In the genomic region with DNA sequence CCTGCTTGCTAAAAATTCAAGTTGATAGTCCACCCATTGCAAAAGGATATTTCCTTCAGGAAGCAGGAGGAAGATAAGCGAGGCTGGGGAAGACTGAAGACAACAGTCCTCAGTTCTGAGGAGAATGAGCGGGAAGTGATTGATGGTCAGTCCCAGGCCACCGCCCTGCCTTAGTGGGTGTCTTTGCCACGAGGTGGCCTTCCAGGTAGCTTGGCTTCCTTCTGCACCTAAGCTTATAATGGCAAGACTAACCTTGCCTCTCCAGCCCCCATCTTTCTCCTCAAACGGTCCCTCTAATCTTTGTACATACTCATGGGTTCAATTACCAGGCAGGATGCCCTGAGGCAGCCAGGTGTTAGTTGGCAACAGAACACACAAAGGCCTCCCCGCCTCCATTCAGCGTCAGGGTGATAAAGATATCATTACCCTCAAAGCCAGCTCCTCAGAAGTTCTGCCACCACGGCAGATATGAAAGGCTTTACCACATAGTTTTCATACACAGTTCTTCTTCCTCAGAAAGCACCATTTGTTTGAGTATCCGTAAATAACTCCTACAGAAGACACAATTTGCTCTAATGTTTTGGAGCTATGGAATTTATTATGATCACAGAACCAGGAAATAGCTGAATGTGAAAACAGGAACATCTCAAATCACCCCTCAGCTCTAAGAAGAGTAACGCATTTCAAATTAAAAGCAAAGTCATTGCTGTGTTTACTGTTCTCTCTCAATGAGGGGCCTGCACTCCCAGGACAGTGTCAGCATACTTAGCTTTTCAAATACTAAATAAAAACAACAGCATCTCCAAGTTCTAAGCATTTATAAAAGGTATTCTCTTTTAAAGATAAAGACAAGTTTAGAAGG, we compare ENCODE assay signal across 10 cellular contexts.
DNase-seq lines count a peak whose midpoint lies in the region; ATAC-seq, FAIRE-seq and TF ChIP-seq lines count a peak whose summit lies in the region.
"Had no signal": no experiment of that assay in that cellular context is flagged by ENCODE, and none has a peak within 500 bp of the region (broad histone marks: within the 10 kb centered on the region; RNA-seq: fewer than 3 reads in every experiment).

No MANE protein-coding gene starts in this region.

- H3K4me3 ChIP-seq in PC-9, result no peak overlapping the region
- H3K4me3 ChIP-seq: thoracic aorta had no signal

- no peaks in the 10 kb centered on the region for H3K36me3 ChIP-seq in PC-9 (ENCODE audit: low read depth)
- H3K36me3 ChIP-seq: thoracic aorta had no signal

- no peaks in the 10 kb centered on the region for H4K20me1 ChIP-seq in PC-9 (ENCODE audit: insufficient read depth)

- peak; percentile 33 for ATAC-seq in HG03558 (IDR thresholded peaks at IDR 0.05; ENCODE audit: extremely low read depth, unreplicated experiment)
- peak; percentile 60 for ATAC-seq in activated T-helper 17 cell treated with anti-CD3 and anti-CD28 coated beads, Interleukin-2, amount 50 U/mL, for 72 hours (replicated peaks)

- CTCF ChIA-PET in PC-9 (lab: Charles Lee), result interaction anchor here (0.7 to 0.8 kb wide), 2 partner anchors 139 to 247 kb away, joined by 3 to 4 read pairs; no protein-coding TSS in a partner anchor

- no peaks in the 10 kb centered on the region for H3K9me2 ChIP-seq in PC-9 (ENCODE audit: insufficient read depth)

- H3K27me3 Mint-ChIP-seq in activated T-helper 17 cell treated with anti-CD3 and anti-CD28 coated beads, Interleukin-2, amount 50 U/mL, for 72 hours, result no peaks in the 10 kb centered on the region

- no TSS peak for BruUV-seq in PC-9 (replicated peaks; lab: Mats Ljungman, UMichigan)

- peaks cover 53% of the 10 kb centered on the region for H3K4me1 Mint-ChIP-seq in activated T-helper 17 cell treated with anti-CD3 and anti-CD28 coated beads, Interleukin-2, amount 50 U/mL, for 72 hours

- intact Hi-C loops in PC-9 (cut with micrococcal nuclease; ENCODE audit: unreplicated experiment), result loop anchor here (1.0 to 10.0 kb wide), 5 partner anchors 180 to 573 kb away; a partner anchor contains a TSS

- H3K9me3 Mint-ChIP-seq in activated T-helper 17 cell treated with anti-CD3 and anti-CD28 coated beads, Interleukin-2, amount 50 U/mL, for 72 hours, result no peaks in the 10 kb centered on the region

- H3K27ac Mint-ChIP-seq in activated T-helper 17 cell treated with anti-CD3 and anti-CD28 coated beads, Interleukin-2, amount 50 U/mL, for 72 hours, result peak overlapping the region; percentile 61

- no peak overlapping the region for H3K27ac ChIP-seq in PC-9
- H3K27ac ChIP-seq: C4-2B, thoracic aorta had no signal

- POLR2A ChIA-PET in PC-9 (lab: Charles Lee; ENCODE audit: unreplicated experiment), result interaction anchor here (0.5 to 0.6 kb wide), 3 partner anchors 165 to 930 kb away, joined by 3 to 4 read pairs (median 3); no protein-coding TSS in a partner anchor

- H3K36me3 Mint-ChIP-seq in activated T-helper 17 cell treated with anti-CD3 and anti-CD28 coated beads, Interleukin-2, amount 50 U/mL, for 72 hours (ENCODE audit: low read depth), result peaks cover 20% of the 10 kb centered on the region

- peak; percentile 26 for DNase-seq in activated gamma-delta T cell treated with Interleukin-2 at 50 U/mL for 16 hours
- no peak for DNase-seq in activated gamma-delta T cell (lab: John Stamatoyannopoulos, UW)
- peak; percentile 50 for DNase-seq in stimulated activated CD8-positive, alpha-beta memory T cell treated with anti-CD3 and anti-CD28 coated beads, Interleukin-4, amount 100 ng/mL, for 48 hours
- DNase-seq in HTR-8/SVneo (ENCODE audit: insufficient read length, low spot score), result no peak
- DNase-seq in PC-9, result no peak
- DNase-seq in RCC 7860 (ENCODE audit: low spot score), result no peak

- peak overlapping the region; percentile 64 for H3K4me3 Mint-ChIP-seq in activated T-helper 17 cell treated with anti-CD3 and anti-CD28 coated beads, Interleukin-2, amount 50 U/mL, for 72 hours

- no peak for TF ChIP-seq CTCF in PC-9 (conservative IDR thresholded peaks at IDR 0.05)

- H3K4me1 ChIP-seq in PC-9 (replicated peaks; ENCODE audit: insufficient read depth), result no peaks in the 10 kb centered on the region

- no peaks in the 10 kb centered on the region for H3F3A ChIP-seq in PC-9 (ENCODE audit: insufficient read depth, low read depth)

- no peaks in the 10 kb centered on the region for H3K27me3 ChIP-seq in PC-9 (ENCODE audit: insufficient read depth, low read depth)

- no peak overlapping the region for H2AFZ ChIP-seq in PC-9

- no peak overlapping the region for H3K4me2 ChIP-seq in PC-9

- H3K79me2 ChIP-seq in PC-9 (ENCODE audit: low read depth), result no peaks in the 10 kb centered on the region

- no peak for FAIRE-seq in HTR-8/SVneo (lab: Jason Lieb, UNC)
- FAIRE-seq in RCC 7860 (lab: Jason Lieb, UNC), result no peak

- H3K9me3 ChIP-seq in PC-9 (ENCODE audit: insufficient read depth, low read depth), result no peaks in the 10 kb centered on the region
- H3K9me3 ChIP-seq: thoracic aorta had no signal

Comparison
In these comparisons a context has a peak if more than half of its experiments do, and no peak if none do; other contexts are left out.
1. DNase-seq: peak in activated gamma-delta T cell treated with Interleukin-2 at 50 U/mL for 16 hours (single experiment) and stimulated activated CD8-positive, alpha-beta memory T cell treated with anti-CD3 and anti-CD28 coated beads, Interleukin-4, amount 100 ng/mL, for 48 hours (single experiment); none in activated gamma-delta T cell (single experiment), HTR-8/SVneo (single experiment), PC-9 (0 of 2) and RCC 7860 (single experiment).